10 cellular contexts compared by ENCODE assay signal in the genomic region with DNA sequence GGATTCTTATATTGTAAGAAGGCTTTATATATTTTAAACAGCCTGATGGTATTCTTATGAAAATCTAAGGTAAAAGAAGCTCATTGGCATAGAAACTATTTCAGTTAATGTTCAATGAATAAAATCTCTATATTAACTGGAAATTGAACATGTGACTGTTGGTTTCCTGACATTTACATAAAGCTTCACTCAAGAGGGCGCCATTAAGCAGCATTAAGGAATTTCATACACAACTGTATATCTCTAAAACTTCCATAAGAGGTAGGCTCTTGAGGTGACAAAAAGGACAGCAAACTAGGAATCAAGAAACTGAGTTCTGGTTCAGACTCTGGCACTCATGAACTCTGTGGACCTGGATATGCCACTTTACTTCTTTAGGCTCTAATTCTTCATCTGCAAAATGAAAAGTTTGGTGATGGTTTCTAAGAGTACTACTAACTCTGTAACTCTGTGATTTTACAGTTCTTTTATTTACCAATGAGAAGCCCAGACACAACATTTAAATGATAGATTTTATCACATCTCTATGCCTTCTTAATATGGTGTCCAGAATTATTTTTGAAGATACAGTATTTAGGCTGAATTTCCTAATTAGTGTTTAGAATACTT.
DNase-seq lines count a peak whose midpoint lies in the region; ATAC-seq, FAIRE-seq and TF ChIP-seq lines count a peak whose summit lies in the region.
"Had no signal": no experiment of that assay in that cellular context is flagged by ENCODE, and none has a peak within 500 bp of the region (broad histone marks: within the 10 kb centered on the region; RNA-seq: fewer than 3 reads in every experiment).

No MANE protein-coding gene starts in this region.

- no peak overlapping the region for H3K4me3 ChIP-seq in endothelial cell of umbilical vein (replicated peaks in 1 of 3; ENCODE audit: insufficient read depth in 1 of 3, low read depth in 1 of 3, low read length in 3 of 3)
- H3K4me3 ChIP-seq in small intestine (ENCODE audit: low read depth in 1 of 2, low read length in 2 of 2), result no peak overlapping the region
- H3K4me3 ChIP-seq in upper lobe of left lung, result no peak overlapping the region
- H3K4me3 ChIP-seq: K562 had no signal

- no peak overlapping the region for H3K27ac ChIP-seq in endothelial cell of umbilical vein (ENCODE audit: insufficient read depth, low read depth, low read length)
- no peak overlapping the region for H3K27ac ChIP-seq in small intestine (ENCODE audit: low read depth in 1 of 2, low read length in 1 of 2)
- H3K27ac ChIP-seq in upper lobe of left lung, result no peak overlapping the region

- DNase-seq in NCI-H510A treated with DMSO at 0.1 percent for 48 hours (lab: John Stamatoyannopoulos, UW) (peak; percentile 71), NCI-H510A (lab: John Stamatoyannopoulos, UW) (no peak), NCI-H524 treated with DMSO at 0.1 percent for 48 hours (lab: John Stamatoyannopoulos, UW) (peak; percentile 45), endothelial cell of umbilical vein (ENCODE audit: low read depth, low spot score) (peak; percentile 36), small intestine (peak; percentile 61), upper lobe of left lung (no peak)
- no peak for DNase-seq in activated CD4-positive, alpha-beta T cell treated with anti-CD3 and anti-CD28 coated beads for 1 hour
- DNase-seq: CD4-positive, CD25-positive, alpha-beta regulatory T cell had no signal

- WGBS in small intestine, 3 donors, result 9 to 30% (median 20%) methylated on average over 1 of the region's 1 CpG
- WGBS in upper lobe of left lung, 2 donors, result 24 to 30% methylated on average over 1 of the region's 1 CpG

- peak; percentile 21 for FAIRE-seq in endothelial cell of umbilical vein (lab: Jason Lieb, UNC)
- peak; percentile 5 for FAIRE-seq in small intestine (lab: Jason Lieb, UNC)
- FAIRE-seq: K562 had no signal

- dilution Hi-C loops in endothelial cell of umbilical vein (cut with MboI; ENCODE audit: extremely low pct_ligation_motif_present, low sequenced_read_pairs), result no loop called here

- POLR2A ChIA-PET in endothelial cell of umbilical vein (lab: Charles Lee), result no interaction called here

- H3K4me1 ChIP-seq in endothelial cell of umbilical vein (ENCODE audit: control insufficient read depth, extremely low read depth, insufficient read depth, low read length), result no peaks in the 10 kb centered on the region
- H3K4me1 ChIP-seq in small intestine (ENCODE audit: control insufficient read depth in 2 of 2, insufficient read depth in 1 of 2, low read depth in 1 of 2, low read length in 1 of 2), result no peaks in the 10 kb centered on the region
- no peaks in the 10 kb centered on the region for H3K4me1 ChIP-seq in upper lobe of left lung

- no peak overlapping the region for H2AFZ ChIP-seq in endothelial cell of umbilical vein (ENCODE audit: low read depth, low read length)

- BruUV-seq in endothelial cell of umbilical vein (replicated peaks; lab: Mats Ljungman, UMichigan), result no TSS peak

- H3K36me3 ChIP-seq in endothelial cell of umbilical vein (ENCODE audit: control insufficient read depth in 2 of 2, extremely low read depth in 1 of 2, insufficient read depth in 2 of 2, low read length in 2 of 2), result no peaks in the 10 kb centered on the region
- H3K36me3 ChIP-seq in small intestine (ENCODE audit: control insufficient read depth in 2 of 2, insufficient read depth in 2 of 2, low read length in 2 of 2), result no peaks in the 10 kb centered on the region
- H3K36me3 ChIP-seq in upper lobe of left lung, result no peaks in the 10 kb centered on the region

- H3K4me2 ChIP-seq in endothelial cell of umbilical vein (ENCODE audit: insufficient read depth, low read length), result no peak overlapping the region

- no peak for ATAC-seq in upper lobe of left lung (ENCODE audit: low FRiP score in 2 of 2)
- ATAC-seq in HG02623 (IDR thresholded peaks at IDR 0.05; ENCODE audit: unreplicated experiment), result no peak
- ATAC-seq: K562 had no signal

- no peaks in the 10 kb centered on the region for H4K20me1 ChIP-seq in endothelial cell of umbilical vein (replicated peaks; ENCODE audit: control insufficient read depth, extremely low read depth, insufficient read depth, low read length)

- TF ChIP-seq CTCF in endothelial cell of umbilical vein (IDR thresholded peaks at IDR 0.05; ENCODE audit: extremely low read depth in 1 of 2, insufficient read depth in 1 of 2, low read depth in 1 of 2, low read length in 2 of 2) (peak; percentile 14), upper lobe of left lung (IDR thresholded peaks at IDR 0.05) (peak in 2 of 6 experiments; percentile 10 to 20)

- H3K9me1 ChIP-seq in endothelial cell of umbilical vein (replicated peaks; ENCODE audit: control insufficient read depth, extremely low read depth, insufficient read depth, low read length), result no peaks in the 10 kb centered on the region

- no peaks in the 10 kb centered on the region for H3K79me2 ChIP-seq in endothelial cell of umbilical vein (ENCODE audit: control insufficient read depth, insufficient read depth, low read length)

- H3K9ac ChIP-seq in endothelial cell of umbilical vein (replicated peaks; ENCODE audit: extremely low read depth, insufficient read depth, low read length), result no peak overlapping the region

- CTCF ChIA-PET in endothelial cell of umbilical vein (lab: Charles Lee), result interaction anchor here (0.7 to 1.5 kb wide), 6 partner anchors 9 to 1712 kb away, joined by 3 to 8 read pairs (median 4); no protein-coding TSS in a partner anchor

- TF ChIP-seq POLR2A in endothelial cell of umbilical vein (IDR thresholded peaks at IDR 0.05; ENCODE audit: low read depth, low read length), result no peak
- TF ChIP-seq POLR2A in upper lobe of left lung (IDR thresholded peaks at IDR 0.05), result no peak

- H3K9me3 ChIP-seq in endothelial cell of umbilical vein (replicated peaks; ENCODE audit: control insufficient read depth, insufficient read depth, low read length) (no peaks in the 10 kb centered on the region), small intestine (ENCODE audit: control insufficient read depth, low read depth) (no peaks in the 10 kb centered on the region), upper lobe of left lung (no peaks in the 10 kb centered on the region)

- no peak for TF ChIP-seq EP300 in upper lobe of left lung (IDR thresholded peaks at IDR 0.05)

- H3K27me3 ChIP-seq in endothelial cell of umbilical vein (ENCODE audit: control insufficient read depth in 2 of 2, insufficient read depth in 2 of 2, low read length in 2 of 2), result no peaks in the 10 kb centered on the region
- no peaks in the 10 kb centered on the region for H3K27me3 ChIP-seq in small intestine (ENCODE audit: control insufficient read depth in 2 of 2, insufficient read depth in 2 of 2, low read length in 2 of 2)
- H3K27me3 ChIP-seq in upper lobe of left lung, result no peaks in the 10 kb centered on the region

- intact Hi-C loops in endothelial cell of umbilical vein (cut with micrococcal nuclease), result no loop called here

TF ChIP-seq in endothelial cell of umbilical vein, 7 proteins besides CTCF, POLR2A, EP300 and RAD21:
- no peak for TF ChIP-seq MYC (IDR thresholded peaks at IDR 0.05; ENCODE audit: low read depth, low read length)
- no peak for TF ChIP-seq POLR2AphosphoS5 (IDR thresholded peaks at IDR 0.05; ENCODE audit: insufficient read depth, low read depth, low read length)
- TF ChIP-seq JUN (IDR thresholded peaks at IDR 0.05; ENCODE audit: borderline replicate concordance, insufficient read depth, insufficient read length, low read depth), result no peak
- no peak for TF ChIP-seq FOS (IDR thresholded peaks at IDR 0.05; ENCODE audit: borderline replicate concordance, insufficient read depth, low read length)
- TF ChIP-seq EZH2 (IDR thresholded peaks at IDR 0.05; ENCODE audit: borderline replicate concordance, low read depth, low read length, severe bottlenecking), result no peak
- TF ChIP-seq, protein P1, sequence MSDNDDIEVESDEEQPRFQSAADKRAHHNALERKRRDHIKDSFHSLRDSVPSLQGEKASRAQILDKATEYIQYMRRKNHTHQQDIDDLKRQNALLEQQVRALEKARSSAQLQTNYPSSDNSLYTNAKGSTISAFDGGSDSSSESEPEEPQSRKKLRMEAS (IDR thresholded peaks at IDR 0.05; ENCODE audit: insufficient read depth, insufficient read length), result no peak
- TF ChIP-seq GATA2 (IDR thresholded peaks at IDR 0.05; ENCODE audit: insufficient read depth, insufficient read length, low read depth, low read length), result no peak

Comparison
In these comparisons a context has a peak if more than half of its experiments do, and no peak if none do; other contexts are left out.
1. DNase-seq: peak in NCI-H510A treated with DMSO at 0.1 percent for 48 hours (single experiment), NCI-H524 treated with DMSO at 0.1 percent for 48 hours (single experiment), endothelial cell of umbilical vein (single experiment) and small intestine (single experiment); none in NCI-H510A (single experiment), upper lobe of left lung (0 of 2) and activated CD4-positive, alpha-beta T cell treated with anti-CD3 and anti-CD28 coated beads for 1 hour (single experiment).